8 cellular contexts compared by ENCODE assay signal in genomic region chr6:12637960-12638641, GRCh38.
DNase-seq lines count a peak whose midpoint lies in the region; ATAC-seq, FAIRE-seq and TF ChIP-seq lines count a peak whose summit lies in the region.

No MANE protein-coding gene starts in this region.

- in situ Hi-C loops in SK-MEL-5 (cut with HindIII; ENCODE audit: low pct_unique_long_range_greater_than_20kb, low sequenced_read_pairs), result no loop called here

- H3K27me3 ChIP-seq in HUES48 (ENCODE audit: control insufficient read depth, insufficient read depth, low read length), result no peaks in the 10 kb centered on the region
- no peaks in the 10 kb centered on the region for H3K27me3 ChIP-seq in bronchial epithelial cell (ENCODE audit: control insufficient read depth, insufficient read depth, low read length)

- no peaks in the 10 kb centered on the region for H3K36me3 ChIP-seq in HUES48 (ENCODE audit: control insufficient read depth, insufficient read depth, low read length)
- no peaks in the 10 kb centered on the region for H3K36me3 ChIP-seq in bronchial epithelial cell (ENCODE audit: control insufficient read depth, insufficient read depth, low read length)

- H3K4me1 ChIP-seq in HUES48 (ENCODE audit: control insufficient read depth, insufficient read depth, low read length), result no peaks in the 10 kb centered on the region

- TF ChIP-seq CTCF in bronchial epithelial cell (IDR thresholded peaks at IDR 0.05; ENCODE audit: insufficient read depth, low read length, severe bottlenecking), result peak; percentile 83

- peak overlapping the region; percentile 52 for H3K27ac ChIP-seq in HUES48 (ENCODE audit: low read depth, low read length)

- no peak for FAIRE-seq in bronchial epithelial cell (lab: Jason Lieb, UNC)

- no peak overlapping the region for H3K9ac ChIP-seq in HUES48 (ENCODE audit: low read depth, low read length)

- H3K4me3 ChIP-seq in HUES48 (ENCODE audit: low read depth, low read length) (no peak overlapping the region), bronchial epithelial cell (ENCODE audit: low read depth, low read length) (no peak overlapping the region)

- no peaks in the 10 kb centered on the region for H3K9me3 ChIP-seq in HUES48 (ENCODE audit: control insufficient read depth, insufficient read depth, low read length)

- ATAC-seq in GM18868 (IDR thresholded peaks at IDR 0.05; ENCODE audit: unreplicated experiment) (peak; percentile 63), GM19455 (IDR thresholded peaks at IDR 0.05; ENCODE audit: unreplicated experiment) (no peak)

- peak; percentile 74 for DNase-seq in CD1c-positive myeloid dendritic cell (ENCODE audit: extremely low spot score)
- peak; percentile 82 for DNase-seq in SK-MEL-5 (ENCODE audit: low read depth, low spot score)
- DNase-seq in bronchial epithelial cell (ENCODE audit: low read depth), result peak; percentile 81
- peak; percentile 75 for DNase-seq in left kidney (ENCODE audit: low read depth, low spot score)
- DNase-seq in stimulated activated CD8-positive, alpha-beta memory T cell treated with anti-CD3 and anti-CD28 coated beads, Interleukin-15, amount 100 ng/mL, for 48 hours (ENCODE audit: low read depth in 2 of 2), result peak; percentile 8 to 27

Comparison
In these comparisons a context has a peak if more than half of its experiments do, and no peak if none do; other contexts are left out.
1. DNase-seq: peak in every context shown above with its lines; median percentile 82 in SK-MEL-5; 81 in bronchial epithelial cell; 75 in left kidney; 74 in CD1c-positive myeloid dendritic cell; 18 in stimulated activated CD8-positive, alpha-beta memory T cell treated with anti-CD3 and anti-CD28 coated beads, Interleukin-15, amount 100 ng/mL, for 48 hours.